In the genomic region with DNA sequence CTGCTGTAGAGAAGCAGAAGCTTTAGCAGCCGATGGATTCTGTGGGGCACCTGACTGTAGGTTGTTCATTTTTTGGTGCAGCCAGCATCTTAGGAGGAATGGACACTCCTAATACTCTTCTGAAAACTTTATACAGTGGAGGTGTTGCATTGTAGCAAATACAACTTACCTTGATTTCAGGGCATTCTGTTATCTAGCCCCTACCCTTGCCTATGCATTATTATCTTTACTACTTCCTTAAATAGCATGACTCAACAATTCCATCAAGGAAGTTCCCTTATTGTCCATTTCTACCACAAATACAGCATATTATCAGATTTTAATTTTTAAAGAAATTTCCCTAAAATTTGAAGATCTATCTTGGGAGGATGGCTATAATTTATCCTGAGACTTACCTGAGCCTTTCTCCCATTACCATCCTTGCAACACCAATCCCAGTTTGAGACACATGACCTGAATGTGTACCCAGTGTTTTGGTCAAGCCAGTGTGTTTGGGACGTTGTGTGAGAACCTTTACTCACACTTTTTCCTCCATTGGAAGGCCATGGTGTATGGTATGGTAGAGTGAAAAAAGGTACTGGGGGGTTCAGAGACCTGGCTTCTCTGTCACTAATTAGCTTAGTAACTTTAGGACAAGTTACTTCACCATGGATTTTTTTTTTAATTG, we compare ENCODE assay signal across 19 cellular contexts. TPM values are rescaled to one million over a fixed set of nuclear protein-coding genes. Genes with fewer than 3 reads are reported as not detected.
DNase-seq lines count a peak whose midpoint lies in the region; ATAC-seq and TF ChIP-seq lines count a peak whose summit lies in the region.
"Had no signal": no experiment of that assay in that cellular context is flagged by ENCODE, and none has a peak within 500 bp of the region (broad histone marks: within the 10 kb centered on the region; RNA-seq: fewer than 3 reads in every experiment).

No MANE protein-coding gene starts in this region.

- H3K27me3 Mint-ChIP-seq in CD14-positive monocyte (ENCODE audit: low read depth in 3 of 3): no peaks in the 10 kb centered on the region
- H3K27me3 Mint-ChIP-seq: activated naive CD8-positive, alpha-beta T cell treated with anti-CD3 and anti-CD28 coated beads, Interleukin-2, amount 50 U/mL, for 24 hours; activated T-helper 17 cell treated with anti-CD3 and anti-CD28 coated beads, Interleukin-2, amount 50 U/mL, for 72 hours had no signal

- peaks cover 0 to 4% of the 10 kb centered on the region in 2 donors for H3K36me3 Mint-ChIP-seq in CD14-positive monocyte
- H3K36me3 Mint-ChIP-seq: mesothelial cell of epicardium had no signal

- intact Hi-C loops in CD14-positive monocyte (cut with micrococcal nuclease) (loop anchor here (10.0 kb wide), 4 partner anchors 165 to 705 kb away; partner anchors contain the start of genes DCAF6 (in 1 of the 2) and MPC2 (in 1 of the 2)), left colon (cut with DNase I, micrococcal nuclease) (no loop called here)

- H3K4me1 Mint-ChIP-seq in CD14-positive monocyte: peaks cover 47% of the 10 kb centered on the region

- in situ Hi-C loops in KBM-7 (cut with MboI; ENCODE audit: low pct_unique_long_range_greater_than_20kb, low sequenced_read_pairs): no loop called here

- H3K4me3 Mint-ChIP-seq in CD14-positive monocyte: peak overlapping the region in 1 of 2 donors; percentile 74
- H3K4me3 Mint-ChIP-seq: activated naive CD8-positive, alpha-beta T cell treated with anti-CD3 and anti-CD28 coated beads, Interleukin-2, amount 50 U/mL, for 24 hours; activated T-helper 17 cell treated with anti-CD3 and anti-CD28 coated beads, Interleukin-2, amount 50 U/mL, for 72 hours; mesothelial cell of epicardium had no signal

- H3K27ac Mint-ChIP-seq in CD14-positive monocyte: peak overlapping the region; percentile 79 to 91 (median 88)
- H3K27ac Mint-ChIP-seq: activated naive CD8-positive, alpha-beta T cell treated with anti-CD3 and anti-CD28 coated beads, Interleukin-2, amount 50 U/mL, for 24 hours; activated T-helper 17 cell treated with anti-CD3 and anti-CD28 coated beads, Interleukin-2, amount 50 U/mL, for 72 hours; mesothelial cell of epicardium had no signal

- H3K9me3 Mint-ChIP-seq in CD14-positive monocyte: no peaks in the 10 kb centered on the region
- H3K9me3 Mint-ChIP-seq: activated naive CD8-positive, alpha-beta T cell treated with anti-CD3 and anti-CD28 coated beads, Interleukin-2, amount 50 U/mL, for 24 hours; activated T-helper 17 cell treated with anti-CD3 and anti-CD28 coated beads, Interleukin-2, amount 50 U/mL, for 72 hours; mesothelial cell of epicardium had no signal

- no peak for TF ChIP-seq CTCF in CD14-positive monocyte (IDR thresholded peaks at IDR 0.05)

- ATAC-seq in left colon (peak; percentile 49), GM19452 (IDR thresholded peaks at IDR 0.05; ENCODE audit: unreplicated experiment) (no peak)
- ATAC-seq: activated naive CD8-positive, alpha-beta T cell treated with anti-CD3 and anti-CD28 coated beads, Interleukin-2, amount 50 U/mL, for 24 hours; activated T-helper 17 cell treated with anti-CD3 and anti-CD28 coated beads, Interleukin-2, amount 50 U/mL, for 72 hours; heart left ventricle; right cardiac atrium; SK-N-SH treated with all-trans-retinoic acid at 6 μM for 48 hours had no signal

- DNase-seq in CD14-positive monocyte (ENCODE audit: low spot score): no peak
- DNase-seq in KBM-7: peak; percentile 78
- peak; percentile 84 for DNase-seq in SIG-M5 treated with dmso at 0.1 percent for 504 hours (lab: John Stamatoyannopoulos, UW; ENCODE audit: unreplicated experiment)
- no peak for DNase-seq in left colon
- no peak for DNase-seq in HuH-7.5 (ENCODE audit: low spot score)
- no peak for DNase-seq in NCI-H510A (lab: John Stamatoyannopoulos, UW)
- DNase-seq in SHP77 treated with DMSO at 0.1 percent for 48 hours (lab: John Stamatoyannopoulos, UW): no peak
- DNase-seq: activated CD8-positive, alpha-beta memory T cell treated with anti-CD3 and anti-CD28 coated beads for 24 hours; activated naive CD8-positive, alpha-beta T cell treated with anti-CD3 and anti-CD28 coated beads, Interleukin-2, amount 50 U/mL, for 24 hours; Caco-2; heart left ventricle; islet precursor cell; NCI-H1417; NCI-H345; right cardiac atrium had no signal

RNA-seq across cellular contexts. Expression of gene POU2F1, which starts 9.2 kb away (rescaled TPM):
- polyA plus RNA-seq in CD14-positive monocyte: 1 to 10 TPM; 2.3 to 4.2 TPM
- total RNA-seq in left colon: 10 to 100 TPM; 14.3 to 16.4 TPM

Comparison
In these comparisons a context has a peak if more than half of its experiments do, and no peak if none do; other contexts are left out.
1. DNase-seq: peak in KBM-7 (single experiment) and SIG-M5 treated with dmso at 0.1 percent for 504 hours (single experiment); none in CD14-positive monocyte (single experiment), left colon (0 of 2), HuH-7.5 (single experiment), NCI-H510A (single experiment) and SHP77 treated with DMSO at 0.1 percent for 48 hours (single experiment).
2. intact Hi-C loops: an anchor here in CD14-positive monocyte (10.0 kb wide); none called in left colon.